ENCODE assay signal across 15 cellular contexts in genomic region chr12:11778703-11779102, GRCh38.
DNase-seq lines count a peak whose midpoint lies in the region; ATAC-seq, FAIRE-seq and TF ChIP-seq lines count a peak whose summit lies in the region.
"Had no signal": no experiment of that assay in that cellular context is flagged by ENCODE, and none has a peak within 500 bp of the region (broad histone marks: within the 10 kb centered on the region; RNA-seq: fewer than 3 reads in every experiment).

No MANE protein-coding gene starts in this region.

- no peak overlapping the region for H2AFZ ChIP-seq in astrocyte (ENCODE audit: low read depth, low read length)
- H2AFZ ChIP-seq in neural cell (ENCODE audit: low read depth, low read length) = no peak overlapping the region

- no peak overlapping the region for H3K4me3 Mint-ChIP-seq in astrocyte (ENCODE audit: unreplicated experiment)
- H3K4me3 Mint-ChIP-seq: CD14-positive monocyte had no signal

- H4K20me1 ChIP-seq in BLaER1 (no peaks in the 10 kb centered on the region), astrocyte (ENCODE audit: insufficient read depth, low read length) (peaks cover 21% of the 10 kb centered on the region), neural cell (ENCODE audit: insufficient read depth) (no peaks in the 10 kb centered on the region)

- peaks cover 15% of the 10 kb centered on the region for H3K36me3 Mint-ChIP-seq in astrocyte (ENCODE audit: low read depth, unreplicated experiment)

- H3K9ac ChIP-seq in BLaER1 = no peak overlapping the region
- H3K9ac ChIP-seq in astrocyte (ENCODE audit: low read length) = peak overlapping the region; percentile 31
- H3K9ac ChIP-seq in neural cell (ENCODE audit: low read length) = peak overlapping the region; percentile 25

- H3K9me3 Mint-ChIP-seq in astrocyte (ENCODE audit: unreplicated experiment) = peaks cover 2% of the 10 kb centered on the region
- H3K9me3 Mint-ChIP-seq: CD14-positive monocyte had no signal

- H3K4me2 ChIP-seq in BLaER1 = peak overlapping the region; percentile 47
- peak overlapping the region; percentile 16 for H3K4me2 ChIP-seq in astrocyte (ENCODE audit: low read length)
- peak overlapping the region; percentile 12 for H3K4me2 ChIP-seq in neural cell (ENCODE audit: low read length)

- peaks cover 5% of the 10 kb centered on the region for H3F3A ChIP-seq in neural cell (ENCODE audit: insufficient read depth, low read length, poor library complexity, severe bottlenecking)

- TF ChIP-seq EP300 in neural cell (conservative IDR thresholded peaks at IDR 0.05; ENCODE audit: poor library complexity, severe bottlenecking) = no peak

- peak overlapping the region; percentile 82 for H3K27ac Mint-ChIP-seq in astrocyte (ENCODE audit: unreplicated experiment)
- H3K27ac Mint-ChIP-seq: progenitor cell of endocrine pancreas had no signal

- no peak for TF ChIP-seq RAD21 in neural cell (conservative IDR thresholded peaks at IDR 0.05)

- H3K4me1 ChIP-seq in BLaER1 (peaks cover 72% of the 10 kb centered on the region), astrocyte (ENCODE audit: insufficient read depth, low read length) (peaks cover 5% of the 10 kb centered on the region)

- no peak for ATAC-seq in HG03175 (IDR thresholded peaks at IDR 0.05; ENCODE audit: unreplicated experiment)

- H3K4me3 ChIP-seq in BLaER1 (no peak overlapping the region), HL-60 (replicated peaks; ENCODE audit: insufficient read depth, low read length) (no peak overlapping the region), astrocyte (ENCODE audit: insufficient read depth, low read depth, low read length) (no peak overlapping the region), neural cell (ENCODE audit: low read length) (peak overlapping the region; percentile 25)

- no peak for DNase-seq in HL-60 (ENCODE audit: low read depth in 1 of 2, low spot score in 1 of 2)
- no peak for DNase-seq in astrocyte (ENCODE audit: low read depth)
- no peak for DNase-seq in NCI-H2171 treated with DMSO at 0.1 percent for 48 hours (lab: John Stamatoyannopoulos, UW)
- DNase-seq in NCI-H1417 treated with DMSO at 0.1 percent for 48 hours (lab: John Stamatoyannopoulos, UW) = no peak
- DNase-seq in NCI-H524 (lab: John Stamatoyannopoulos, UW) = no peak
- DNase-seq: activated CD8-positive, alpha-beta memory T cell treated with anti-CD3 and anti-CD28 coated beads for 24 hours; amniotic stem cell; Karpas-422; stimulated activated CD4-positive, alpha-beta T cell treated with anti-CD3 and anti-CD28 coated beads, Interleukin-2, amount 100 ng/mL, for 24 hours; stimulated activated naive CD4-positive, alpha-beta T cell treated with Interleukin-2 at 50 U/mL for 16 hours had no signal

- H3K9me3 ChIP-seq in BLaER1 = no peaks in the 10 kb centered on the region
- H3K9me3 ChIP-seq in astrocyte (ENCODE audit: insufficient read depth, low read depth, low read length) = no peaks in the 10 kb centered on the region
- H3K9me3 ChIP-seq in neural cell (ENCODE audit: low read length) = no peaks in the 10 kb centered on the region

- TF ChIP-seq CTCF in HL-60 (IDR thresholded peaks at IDR 0.05; ENCODE audit: insufficient read depth, low read length) (no peak), astrocyte (IDR thresholded peaks at IDR 0.05; ENCODE audit: insufficient read depth, low read depth, low read length) (no peak), neural cell (IDR thresholded peaks at IDR 0.05; ENCODE audit: poor library complexity, severe bottlenecking) (no peak)

- peaks cover 56% of the 10 kb centered on the region for H3K4me1 Mint-ChIP-seq in astrocyte (ENCODE audit: low read depth, unreplicated experiment)

- H3K27me3 Mint-ChIP-seq in astrocyte (ENCODE audit: low read depth, unreplicated experiment) = no peaks in the 10 kb centered on the region
- H3K27me3 Mint-ChIP-seq: progenitor cell of endocrine pancreas had no signal

- H3K27me3 ChIP-seq in BLaER1 (no peaks in the 10 kb centered on the region), HL-60 (ENCODE audit: insufficient read depth, poor library complexity, severe bottlenecking) (no peaks in the 10 kb centered on the region), astrocyte (ENCODE audit: insufficient read depth, low read length) (no peaks in the 10 kb centered on the region), neural cell (ENCODE audit: insufficient read depth, low read depth, low read length) (no peaks in the 10 kb centered on the region)

- H3K79me2 ChIP-seq in astrocyte (ENCODE audit: insufficient read depth, low read length) = peaks cover 53% of the 10 kb centered on the region
- no peaks in the 10 kb centered on the region for H3K79me2 ChIP-seq in neural cell (replicated peaks; ENCODE audit: insufficient read depth, low read length)

- peak overlapping the region; percentile 4; the same call in 1 of the 2 replicates for H3K27ac ChIP-seq in BLaER1
- peak overlapping the region; percentile 39 for H3K27ac ChIP-seq in HL-60 (replicated peaks)
- H3K27ac ChIP-seq in astrocyte (ENCODE audit: low read depth, low read length) = peak overlapping the region; percentile 50
- peak overlapping the region; percentile 83 for H3K27ac ChIP-seq in neural cell (ENCODE audit: low read length)

- no peaks in the 10 kb centered on the region for H3K9me2 ChIP-seq in neural cell (ENCODE audit: insufficient read depth, low read length)

- H3K36me3 ChIP-seq in BLaER1 (peaks cover 12% of the 10 kb centered on the region; the same call in 1 of the 2 replicates), astrocyte (ENCODE audit: insufficient read depth, low read length) (peaks cover 3% of the 10 kb centered on the region), neural cell (ENCODE audit: insufficient read depth, low read length) (no peaks in the 10 kb centered on the region)

- FAIRE-seq in astrocyte (lab: Jason Lieb, UNC) = no peak

TF ChIP-seq in neural cell, 6 proteins besides CTCF, POLR2A, EP300 and RAD21:
- no peak for TF ChIP-seq TAF1 (IDR thresholded peaks at IDR 0.05; ENCODE audit: low read depth)

Comparison
In these comparisons a context has a peak if more than half of its experiments do, and no peak if none do; other contexts are left out.
1. H3K27ac ChIP-seq: peak in every context shown above with its lines; median percentile 83 in neural cell; 50 in astrocyte; 39 in HL-60; 4 in BLaER1.